Comparison of ENCODE assay signal across 15 cellular contexts in genomic region chr1:68255301-68255700, GRCh38. TPM values are rescaled to one million over a fixed set of nuclear protein-coding genes. Genes with fewer than 3 reads are reported as not detected.
"Had no signal": no experiment of that assay in that cellular context is flagged by ENCODE, and none has a peak within 500 bp of the region (broad histone marks: within the 10 kb centered on the region; RNA-seq: fewer than 3 reads in every experiment).

No MANE protein-coding gene starts in this region.

- H3K27me3 ChIP-seq: heart right ventricle, left lung, stomach had no signal

- H3K27ac ChIP-seq: heart right ventricle, stomach, thoracic aorta had no signal

- H3K4me3 ChIP-seq: heart right ventricle, left lung, stomach, thoracic aorta had no signal

- H3K4me1 ChIP-seq: stomach had no signal

- FAIRE-seq: frontal cortex had no signal

- ATAC-seq: esophagus mucosa, heart right ventricle, left lung had no signal

- H3K36me3 ChIP-seq: heart right ventricle, left lung, stomach, thoracic aorta had no signal

- DNase-seq: activated CD4-positive, alpha-beta T cell treated with anti-CD3 and anti-CD28 coated beads, Interleukin-2, amount 50 U/mL, for 4 hours; activated CD4-positive, CD25-positive, alpha-beta regulatory T cell treated with anti-CD3 and anti-CD28 coated beads, Interleukin-2, amount 50 U/mL, for 72 hours; activated gamma-delta T cell; activated T-cell treated with anti-CD3 and anti-CD28 coated beads, Interleukin-2, amount 50 U/mL, for 48 hours; anterior cingulate cortex; heart right ventricle; islet precursor cell; left lung; mesenchymal stem cell; stimulated activated CD4-positive, alpha-beta T cell treated with anti-CD3 and anti-CD28 coated beads, Interleukin-4, amount 100 ng/mL, for 4 hours; stomach had no signal

- H3K9me3 ChIP-seq: left lung, stomach, thoracic aorta had no signal

RNA-seq across cellular contexts. Expression of gene WLS, which starts 23.0 kb away (rescaled TPM):
- total RNA-seq: T-helper 2 cell treated with Interferon-gamma antibody and Interleukin-4, amounts not matched to agents 100 ng/mL and 5 ng/mL, for 36 hours had no signal
